Comparison of ENCODE assay signal across 28 cellular contexts in genomic region chr3:194054941-194055340, GRCh38.
A peak's percentile ranks its signal among the peaks of the same experiment; 100 is the strongest.
DNase-seq lines count a peak whose midpoint lies in the region; ATAC-seq, FAIRE-seq and TF ChIP-seq lines count a peak whose summit lies in the region.
"Had no signal": no experiment of that assay in that cellular context is flagged by ENCODE, and none has a peak within 500 bp of the region (broad histone marks: within the 10 kb centered on the region; RNA-seq: fewer than 3 reads in every experiment).

No MANE protein-coding gene starts in this region.

- no peak overlapping the region for H3K4me2 ChIP-seq in GM12878 (ENCODE audit: control insufficient read depth, insufficient read depth)
- peak overlapping the region; percentile 29 for H3K4me2 ChIP-seq in neural progenitor cell
- H3K4me2 ChIP-seq: KMS-11, PC-9 had no signal

- BruUV-seq in GM12878 (replicated peaks; lab: Mats Ljungman, UMichigan): no TSS peak

- no peak for TF ChIP-seq RAD21 in GM12878 (IDR thresholded peaks at IDR 0.05; ENCODE audit: insufficient read depth, low read depth, low read length)

- H3K27ac ChIP-seq in HUES48 (ENCODE audit: low read depth, low read length) (peak overlapping the region; percentile 44), GM12878 (ENCODE audit: control insufficient read depth, insufficient read depth) (no peak overlapping the region), neural progenitor cell (no peak overlapping the region)
- H3K27ac ChIP-seq: C4-2B, KMS-11, PC-9, RWPE1, SK-N-MC had no signal

- SMC1A ChIA-PET in GM12878 (lab: Charles Lee; ENCODE audit: uncharacterized antibody, unreplicated experiment): interaction anchor here (0.7 to 1.7 kb wide), 5 partner anchors 9 to 252 kb away, joined by 3 to 5 read pairs (median 3); no protein-coding TSS in a partner anchor

- peaks cover 27% of the 10 kb centered on the region for H3K4me1 Mint-ChIP-seq in neural progenitor cell

- RAD21 ChIA-PET in GM12878 (lab: Charles Lee; ENCODE audit: unreplicated experiment): interaction anchor here (1.1 kb wide), 1 partner anchor 261 kb away, joined by 3 read pairs; no protein-coding TSS in a partner anchor

- TF ChIP-seq CTCF in GM12878 (IDR thresholded peaks at IDR 0.05 in 2 of 3, conservative IDR thresholded peaks at IDR 0.05 in 1 of 3; ENCODE audit: control insufficient read depth in 2 of 3, extremely low read depth in 1 of 3, insufficient read depth in 1 of 3, low read depth in 3 of 3, low read length in 3 of 3) (no peak), neural progenitor cell (IDR thresholded peaks at IDR 0.05) (no peak)

- H2AFZ ChIP-seq in GM12878 (ENCODE audit: control insufficient read depth, low read depth, low read length) (no peak overlapping the region), neural progenitor cell (replicated peaks) (no peak overlapping the region)
- H2AFZ ChIP-seq: PC-9 had no signal

- peaks cover 6% of the 10 kb centered on the region for H3K36me3 Mint-ChIP-seq in neural progenitor cell
- H3K36me3 Mint-ChIP-seq: CD8-positive, alpha-beta T cell had no signal

- DNase-seq in COR-L47 (lab: John Stamatoyannopoulos, UW) (peak; percentile 8), GM12878 (ENCODE audit: low read depth, low spot score) (no peak), neural progenitor cell (ENCODE audit: low spot score) (no peak), putamen (ENCODE audit: low spot score) (no peak), RKO (ENCODE audit: low spot score) (no peak)
- DNase-seq: CD8-positive, alpha-beta T cell; DMS 273 treated with DMSO at 0.1 percent for 48 hours; DMS79; EL; GDM1; IMR-90; MM.1S; NCI-H1694 treated with DMSO at 0.1 percent for 48 hours; NCI-H2227 treated with DMSO at 0.1 percent for 48 hours; NCI-H510A; NK-92 treated with Interleukin-12 subunit alpha and Interleukin-12 subunit beta, amount 100 ng/mL, for 24 hours; PC-9; SIG-M5 had no signal

- H3K9ac ChIP-seq in HUES48 (ENCODE audit: low read depth, low read length) (no peak overlapping the region), GM12878 (ENCODE audit: control insufficient read depth, insufficient read depth, low read length) (no peak overlapping the region), neural progenitor cell (no peak overlapping the region)
- H3K9ac ChIP-seq: KMS-11 had no signal

- peaks cover 37% of the 10 kb centered on the region for H3K4me1 ChIP-seq in HUES48 (ENCODE audit: control insufficient read depth, insufficient read depth, low read length)
- no peaks in the 10 kb centered on the region for H3K4me1 ChIP-seq in GM12878 (ENCODE audit: control insufficient read depth, insufficient read depth, low read length)
- peaks cover 36% of the 10 kb centered on the region for H3K4me1 ChIP-seq in neural progenitor cell

- TF ChIP-seq POLR2A in GM12878 (IDR thresholded peaks at IDR 0.05; ENCODE audit: low read depth, low read length): no peak

- peaks cover 9% of the 10 kb centered on the region for H3K27me3 Mint-ChIP-seq in neural progenitor cell (ENCODE audit: insufficient read depth, low read depth)
- H3K27me3 Mint-ChIP-seq: B cell had no signal

- peaks cover 44% of the 10 kb centered on the region for H3F3A ChIP-seq in neural progenitor cell (ENCODE audit: low read depth)

- CTCF ChIA-PET in GM12878 (lab: Yijun Ruan, JAX): no interaction called here

- intact Hi-C loops in GM12878 (cut with micrococcal nuclease; ENCODE audit: unreplicated experiment): no loop called here

- 26% methylated on average over 2 of the region's 2 CpGs for WGBS in GM12878 (ENCODE audit: insufficient coverage, insufficient replicate concordance, low lambda C conversion rate, missing lambda C conversion rate)

- ATAC-seq in GM12878 (no peak), HG02798 (IDR thresholded peaks at IDR 0.05; ENCODE audit: poor library complexity, unreplicated experiment) (no peak)
- ATAC-seq: CD8-positive, alpha-beta T cell had no signal

- POLR2A ChIA-PET in GM12878 (lab: Charles Lee): no interaction called here

- H3K36me3 ChIP-seq in HUES48 (ENCODE audit: control insufficient read depth, insufficient read depth, low read length): no peaks in the 10 kb centered on the region
- no peaks in the 10 kb centered on the region for H3K36me3 ChIP-seq in GM12878 (ENCODE audit: control insufficient read depth in 2 of 2, insufficient read depth in 2 of 2, low read length in 1 of 2)
- no peaks in the 10 kb centered on the region for H3K36me3 ChIP-seq in neural progenitor cell

- FAIRE-seq in GM12878 (lab: Jason Lieb, UNC): no peak
- FAIRE-seq: GM12891, GM19239, HTR-8/SVneo had no signal

- in situ Hi-C loops in GM12878 (cut with MboI): no loop called here

- no peak for TF ChIP-seq EP300 in GM12878 (IDR thresholded peaks at IDR 0.05; ENCODE audit: borderline replicate concordance in 1 of 2, control insufficient read depth in 1 of 2, low read depth in 2 of 2, low read length in 2 of 2)

- peaks cover 35% of the 10 kb centered on the region for H3K27me3 ChIP-seq in HUES48 (ENCODE audit: control insufficient read depth, insufficient read depth, low read length)
- no peaks in the 10 kb centered on the region for H3K27me3 ChIP-seq in GM12878 (replicated peaks in 1 of 2; ENCODE audit: control insufficient read depth in 2 of 2, insufficient read depth in 2 of 2, low read length in 1 of 2)
- H3K27me3 ChIP-seq in neural progenitor cell: no peaks in the 10 kb centered on the region

- H3K9me3 Mint-ChIP-seq in neural progenitor cell: peaks cover 28% of the 10 kb centered on the region

- no peak overlapping the region for H3K27ac Mint-ChIP-seq in neural progenitor cell
- H3K27ac Mint-ChIP-seq: B cell; CD8-positive, alpha-beta T cell had no signal

- peaks cover 15% of the 10 kb centered on the region for H3K9me3 ChIP-seq in HUES48 (ENCODE audit: control insufficient read depth, insufficient read depth, low read length)
- peaks cover 17% of the 10 kb centered on the region for H3K9me3 ChIP-seq in GM12878 (replicated peaks; ENCODE audit: control insufficient read depth, insufficient read depth, low read length)
- peaks cover 10% of the 10 kb centered on the region for H3K9me3 ChIP-seq in neural progenitor cell (ENCODE audit: low read depth)

- H4K20me1 ChIP-seq in GM12878 (ENCODE audit: control insufficient read depth, insufficient read depth) (no peaks in the 10 kb centered on the region), neural progenitor cell (ENCODE audit: low read depth) (no peaks in the 10 kb centered on the region)

- H3K79me2 ChIP-seq in GM12878 (ENCODE audit: control insufficient read depth, insufficient read depth, low read length) (no peaks in the 10 kb centered on the region), neural progenitor cell (ENCODE audit: low read depth) (no peaks in the 10 kb centered on the region)

- no peak overlapping the region for H3K4me3 ChIP-seq in HUES48 (ENCODE audit: low read depth, low read length)
- no peak overlapping the region for H3K4me3 ChIP-seq in GM12878
- no peak overlapping the region for H3K4me3 ChIP-seq in neural progenitor cell
- H3K4me3 ChIP-seq: PC-9, SK-N-MC had no signal

- H3K4me3 Mint-ChIP-seq in neural progenitor cell: no peak overlapping the region
- H3K4me3 Mint-ChIP-seq: B cell; CD8-positive, alpha-beta T cell had no signal

TF ChIP-seq in GM12878, 131 proteins besides CTCF, POLR2A, EP300 and RAD21:
- peak; percentile 22; the same call in 1 of the 2 replicates for TF ChIP-seq MTA2 (IDR thresholded peaks at IDR 0.05; ENCODE audit: low read depth)
- no peak for TF ChIP-seq KLF5 (IDR thresholded peaks at IDR 0.05; ENCODE audit: partially characterized antibody)
